Comparison of ENCODE assay signal across 24 cellular contexts in the genomic region with DNA sequence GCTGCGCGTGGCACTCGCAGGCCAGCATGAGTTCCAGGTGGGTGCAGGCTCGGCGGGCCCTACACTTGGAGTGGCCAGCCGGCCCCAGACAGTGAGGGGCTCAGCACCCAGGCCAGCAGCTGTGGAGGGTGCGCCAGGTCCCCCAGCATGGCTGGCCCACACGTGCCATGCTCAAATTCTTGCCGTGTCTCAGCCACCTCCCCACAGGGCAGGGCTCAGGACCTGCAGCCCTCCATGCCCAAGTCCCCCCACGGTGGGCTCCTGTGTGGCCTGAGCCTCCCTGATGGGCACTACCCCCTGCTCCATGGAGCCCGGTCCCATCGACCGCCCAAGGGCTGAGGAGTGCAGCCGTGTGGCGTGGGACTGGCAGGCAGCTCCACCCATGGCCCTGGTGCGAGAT.
"Had no signal": no experiment of that assay in that cellular context is flagged by ENCODE, and none has a peak within 500 bp of the region (broad histone marks: within the 10 kb centered on the region; RNA-seq: fewer than 3 reads in every experiment).

No MANE protein-coding gene starts in this region.

- FAIRE-seq: colon, endothelial cell of umbilical vein, frontal cortex had no signal

- H3K4me3 ChIP-seq: coronary artery, dorsolateral prefrontal cortex, esophagus muscularis mucosa, gastroesophageal sphincter, heart left ventricle, hepatocyte, left lung, lung had no signal

- H3K27ac Mint-ChIP-seq: immature natural killer cell, memory B cell had no signal

- H3K27ac ChIP-seq: coronary artery, dorsolateral prefrontal cortex, esophagus muscularis mucosa, foreskin keratinocyte, gastroesophageal sphincter, heart left ventricle, hepatocyte, left lung had no signal

- H3K36me3 ChIP-seq: esophagus muscularis mucosa, gastroesophageal sphincter, heart left ventricle, left lung had no signal

- ATAC-seq: foreskin keratinocyte, gastroesophageal sphincter, left cardiac atrium, left lung, left ventricle myocardium superior had no signal

- H3K27me3 ChIP-seq: dorsolateral prefrontal cortex, esophagus muscularis mucosa, foreskin keratinocyte, gastroesophageal sphincter, heart left ventricle, hepatocyte, left lung had no signal

- H3K4me1 ChIP-seq: esophagus muscularis mucosa, foreskin keratinocyte, gastroesophageal sphincter, heart left ventricle, left lung had no signal

- H3K4me1 Mint-ChIP-seq: immature natural killer cell, memory B cell had no signal

- H3K36me3 Mint-ChIP-seq: immature natural killer cell, memory B cell had no signal

- H3K27me3 Mint-ChIP-seq: memory B cell had no signal

- H3K4me3 Mint-ChIP-seq: immature natural killer cell, memory B cell had no signal

- DNase-seq: dermis blood vessel endothelial cell; dorsolateral prefrontal cortex; effector CD4-positive, alpha-beta T cell; effector memory CD4-positive, alpha-beta T cell; foreskin keratinocyte; heart left ventricle; hypothalamus; immature natural killer cell; islet precursor cell; left cardiac atrium; left ventricle myocardium superior; mammary epithelial cell; mesendoderm; midbrain had no signal
